ENCODE assay signal across 2 cellular contexts in the genomic region with DNA sequence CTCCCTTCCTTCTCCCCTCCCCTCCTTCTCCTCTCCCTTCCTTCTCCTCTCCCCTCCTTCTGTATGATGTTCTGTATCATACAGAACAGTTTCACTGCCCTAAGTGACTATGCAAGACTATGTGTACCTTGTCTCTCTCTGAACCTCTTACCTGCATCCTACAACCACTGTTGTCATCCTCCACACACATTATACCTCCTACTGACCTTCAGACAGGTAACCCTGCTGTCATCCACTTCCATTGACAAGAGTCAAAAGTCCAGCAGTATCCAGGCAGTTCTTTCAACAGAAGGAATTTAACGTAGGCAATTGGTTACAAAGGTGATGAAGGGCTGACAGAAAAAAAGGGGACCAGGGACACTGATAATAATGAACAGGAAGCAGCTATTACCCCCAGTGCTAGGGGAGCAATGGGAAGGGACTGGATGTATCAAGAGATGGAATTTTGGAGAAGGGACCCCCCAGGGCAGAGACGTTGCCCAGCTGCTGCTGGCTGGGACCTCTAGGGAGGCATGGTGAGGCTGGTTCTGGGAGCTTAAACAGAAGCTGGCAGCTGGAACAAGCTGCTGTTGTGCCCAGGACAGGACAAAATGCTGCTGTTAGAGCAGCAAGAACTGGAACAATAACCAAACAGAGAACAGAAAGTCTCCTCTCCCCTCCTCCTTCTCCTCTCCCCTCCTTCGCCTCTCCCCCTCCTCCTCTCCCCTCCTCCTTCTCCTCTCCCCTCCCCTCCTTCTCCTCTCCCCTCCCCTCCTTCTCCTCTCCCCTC.
TF ChIP-seq lines count a peak whose summit lies in the region.

No MANE protein-coding gene starts in this region.

TF ChIP-seq in GM23338, 12 proteins besides CTCF, POLR2A, EP300 and RAD21 (continued from another document):
- no peak for TF ChIP-seq REST (IDR thresholded peaks at IDR 0.05; ENCODE audit: unreplicated experiment)
TF ChIP-seq in GM23338: peak in this region for 0.

TF ChIP-seq in WTC11, 78 proteins besides CTCF, POLR2A, EP300 and RAD21 (continued from another document):
- TF ChIP-seq, protein P1, sequence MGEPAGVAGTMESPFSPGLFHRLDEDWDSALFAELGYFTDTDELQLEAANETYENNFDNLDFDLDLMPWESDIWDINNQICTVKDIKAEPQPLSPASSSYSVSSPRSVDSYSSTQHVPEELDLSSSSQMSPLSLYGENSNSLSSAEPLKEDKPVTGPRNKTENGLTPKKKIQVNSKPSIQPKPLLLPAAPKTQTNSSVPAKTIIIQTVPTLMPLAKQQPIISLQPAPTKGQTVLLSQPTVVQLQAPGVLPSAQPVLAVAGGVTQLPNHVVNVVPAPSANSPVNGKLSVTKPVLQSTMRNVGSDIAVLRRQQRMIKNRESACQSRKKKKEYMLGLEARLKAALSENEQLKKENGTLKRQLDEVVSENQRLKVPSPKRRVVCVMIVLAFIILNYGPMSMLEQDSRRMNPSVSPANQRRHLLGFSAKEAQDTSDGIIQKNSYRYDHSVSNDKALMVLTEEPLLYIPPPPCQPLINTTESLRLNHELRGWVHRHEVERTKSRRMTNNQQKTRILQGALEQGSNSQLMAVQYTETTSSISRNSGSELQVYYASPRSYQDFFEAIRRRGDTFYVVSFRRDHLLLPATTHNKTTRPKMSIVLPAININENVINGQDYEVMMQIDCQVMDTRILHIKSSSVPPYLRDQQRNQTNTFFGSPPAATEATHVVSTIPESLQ (CRISPR knock-in tag; IDR thresholded peaks at IDR 0.05), result no peak
- TF ChIP-seq ETV6 (CRISPR knock-in tag; IDR thresholded peaks at IDR 0.05) (no peak), TCF7 (CRISPR knock-in tag; IDR thresholded peaks at IDR 0.05; ENCODE audit: low read depth) (no peak), FOXJ3 (CRISPR knock-in tag; IDR thresholded peaks at IDR 0.05; ENCODE audit: borderline replicate concordance) (no peak), MLX (CRISPR knock-in tag; IDR thresholded peaks at IDR 0.05) (no peak), JAZF1 (CRISPR knock-in tag; IDR thresholded peaks at IDR 0.05) (no peak), ZNF263 (CRISPR knock-in tag; IDR thresholded peaks at IDR 0.05; ENCODE audit: low read depth) (no peak), SP1 (CRISPR knock-in tag; conservative IDR thresholded peaks at IDR 0.05) (no peak)
- TF ChIP-seq, protein P2, sequence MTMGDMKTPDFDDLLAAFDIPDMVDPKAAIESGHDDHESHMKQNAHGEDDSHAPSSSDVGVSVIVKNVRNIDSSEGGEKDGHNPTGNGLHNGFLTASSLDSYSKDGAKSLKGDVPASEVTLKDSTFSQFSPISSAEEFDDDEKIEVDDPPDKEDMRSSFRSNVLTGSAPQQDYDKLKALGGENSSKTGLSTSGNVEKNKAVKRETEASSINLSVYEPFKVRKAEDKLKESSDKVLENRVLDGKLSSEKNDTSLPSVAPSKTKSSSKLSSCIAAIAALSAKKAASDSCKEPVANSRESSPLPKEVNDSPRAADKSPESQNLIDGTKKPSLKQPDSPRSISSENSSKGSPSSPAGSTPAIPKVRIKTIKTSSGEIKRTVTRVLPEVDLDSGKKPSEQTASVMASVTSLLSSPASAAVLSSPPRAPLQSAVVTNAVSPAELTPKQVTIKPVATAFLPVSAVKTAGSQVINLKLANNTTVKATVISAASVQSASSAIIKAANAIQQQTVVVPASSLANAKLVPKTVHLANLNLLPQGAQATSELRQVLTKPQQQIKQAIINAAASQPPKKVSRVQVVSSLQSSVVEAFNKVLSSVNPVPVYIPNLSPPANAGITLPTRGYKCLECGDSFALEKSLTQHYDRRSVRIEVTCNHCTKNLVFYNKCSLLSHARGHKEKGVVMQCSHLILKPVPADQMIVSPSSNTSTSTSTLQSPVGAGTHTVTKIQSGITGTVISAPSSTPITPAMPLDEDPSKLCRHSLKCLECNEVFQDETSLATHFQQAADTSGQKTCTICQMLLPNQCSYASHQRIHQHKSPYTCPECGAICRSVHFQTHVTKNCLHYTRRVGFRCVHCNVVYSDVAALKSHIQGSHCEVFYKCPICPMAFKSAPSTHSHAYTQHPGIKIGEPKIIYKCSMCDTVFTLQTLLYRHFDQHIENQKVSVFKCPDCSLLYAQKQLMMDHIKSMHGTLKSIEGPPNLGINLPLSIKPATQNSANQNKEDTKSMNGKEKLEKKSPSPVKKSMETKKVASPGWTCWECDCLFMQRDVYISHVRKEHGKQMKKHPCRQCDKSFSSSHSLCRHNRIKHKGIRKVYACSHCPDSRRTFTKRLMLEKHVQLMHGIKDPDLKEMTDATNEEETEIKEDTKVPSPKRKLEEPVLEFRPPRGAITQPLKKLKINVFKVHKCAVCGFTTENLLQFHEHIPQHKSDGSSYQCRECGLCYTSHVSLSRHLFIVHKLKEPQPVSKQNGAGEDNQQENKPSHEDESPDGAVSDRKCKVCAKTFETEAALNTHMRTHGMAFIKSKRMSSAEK (CRISPR knock-in tag; IDR thresholded peaks at IDR 0.05; ENCODE audit: borderline replicate concordance), result no peak
- TF ChIP-seq, protein P3, sequence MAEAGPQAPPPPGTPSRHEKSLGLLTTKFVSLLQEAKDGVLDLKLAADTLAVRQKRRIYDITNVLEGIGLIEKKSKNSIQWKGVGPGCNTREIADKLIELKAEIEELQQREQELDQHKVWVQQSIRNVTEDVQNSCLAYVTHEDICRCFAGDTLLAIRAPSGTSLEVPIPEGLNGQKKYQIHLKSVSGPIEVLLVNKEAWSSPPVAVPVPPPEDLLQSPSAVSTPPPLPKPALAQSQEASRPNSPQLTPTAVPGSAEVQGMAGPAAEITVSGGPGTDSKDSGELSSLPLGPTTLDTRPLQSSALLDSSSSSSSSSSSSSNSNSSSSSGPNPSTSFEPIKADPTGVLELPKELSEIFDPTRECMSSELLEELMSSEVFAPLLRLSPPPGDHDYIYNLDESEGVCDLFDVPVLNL (CRISPR knock-in tag; IDR thresholded peaks at IDR 0.05; ENCODE audit: borderline replicate concordance, low read depth), result no peak
